ENCODE assay signal across 1 cellular context in genomic region chr17:83051423-83052240, GRCh38.
TF ChIP-seq lines count a peak whose summit lies in the region.

No MANE protein-coding gene starts in this region.

TF ChIP-seq in HepG2, 621 proteins besides CTCF, POLR2A, EP300 and RAD21 (continued from another document and continues in another):
- TF ChIP-seq MAZ (IDR thresholded peaks at IDR 0.05; ENCODE audit: borderline replicate concordance, low read depth, low read length), result peak; percentile 91
- TF ChIP-seq MAZ (CRISPR knock-in tag; IDR thresholded peaks at IDR 0.05; ENCODE audit: low read depth), result peak; percentile 95
- TF ChIP-seq MAFF (IDR thresholded peaks at IDR 0.05; ENCODE audit: low read depth, low read length), result no peak
- TF ChIP-seq GRHL1 (CRISPR knock-in tag; conservative IDR thresholded peaks at IDR 0.05), result no peak
- TF ChIP-seq ZNF670 (CRISPR knock-in tag; IDR thresholded peaks at IDR 0.05; ENCODE audit: borderline replicate concordance), result peak; percentile 94; the same call in 1 of the 2 replicates
- TF ChIP-seq ZNF354B (CRISPR knock-in tag; IDR thresholded peaks at IDR 0.05), result 0 out of 2 replicates have a peak, but pooled peaks have one; percentile 46
- peak; percentile 96 for TF ChIP-seq REPIN1 (CRISPR knock-in tag; IDR thresholded peaks at IDR 0.05; ENCODE audit: borderline replicate concordance, low read depth)
- TF ChIP-seq SKI (IDR thresholded peaks at IDR 0.05; ENCODE audit: partially characterized antibody), result peak; percentile 15
- peak; percentile 75 for TF ChIP-seq BORCS8-MEF2B (CRISPR knock-in tag; IDR thresholded peaks at IDR 0.05)
- peak; percentile 84 for TF ChIP-seq NKX3-1 (CRISPR knock-in tag; IDR thresholded peaks at IDR 0.05)
- peak; percentile 92; the same call in 1 of the 2 replicates for TF ChIP-seq ZFP90 (CRISPR knock-in tag; IDR thresholded peaks at IDR 0.05; ENCODE audit: borderline replicate concordance)
- no peak for TF ChIP-seq DNMT3B (CRISPR knock-in tag; conservative IDR thresholded peaks at IDR 0.05)
- 0 out of 2 replicates have a peak, but pooled peaks have one; percentile 86 for TF ChIP-seq ZXDC (CRISPR knock-in tag; IDR thresholded peaks at IDR 0.05)
- TF ChIP-seq ZBTB40 (IDR thresholded peaks at IDR 0.05), result no peak
- TF ChIP-seq ZBTB40 (CRISPR knock-in tag; IDR thresholded peaks at IDR 0.05), result peak; percentile 81; the same call in 1 of the 2 replicates
- TF ChIP-seq ZFP1 (CRISPR knock-in tag; IDR thresholded peaks at IDR 0.05), result no peak
- TF ChIP-seq ZNF44 (CRISPR knock-in tag; IDR thresholded peaks at IDR 0.05), result no peak
- no peak for TF ChIP-seq ZNF562 (CRISPR knock-in tag; IDR thresholded peaks at IDR 0.05; ENCODE audit: borderline replicate concordance)
- TF ChIP-seq SALL1 (CRISPR knock-in tag; IDR thresholded peaks at IDR 0.05), result peak; percentile 94
- no peak for TF ChIP-seq ZNF460 (CRISPR knock-in tag; IDR thresholded peaks at IDR 0.05; ENCODE audit: borderline replicate concordance)
- peak; percentile 37; the same call in 1 of the 2 replicates for TF ChIP-seq RAD51 (IDR thresholded peaks at IDR 0.05; ENCODE audit: borderline replicate concordance)
- TF ChIP-seq ZMYM4 (CRISPR knock-in tag; IDR thresholded peaks at IDR 0.05), result peak; percentile 89
- no peak for TF ChIP-seq PAF1 (CRISPR knock-in tag; IDR thresholded peaks at IDR 0.05)
- TF ChIP-seq SSRP1 (CRISPR knock-in tag; IDR thresholded peaks at IDR 0.05), result no peak
- peak; percentile 96 for TF ChIP-seq ZNF776 (CRISPR knock-in tag; IDR thresholded peaks at IDR 0.05)
- peak; percentile 27; the same call in 1 of the 2 replicates for TF ChIP-seq SKIL (CRISPR knock-in tag; IDR thresholded peaks at IDR 0.05; ENCODE audit: borderline replicate concordance)
- no peak for TF ChIP-seq ZNF513 (CRISPR knock-in tag; conservative IDR thresholded peaks at IDR 0.05)
- peak; percentile 76; the same call in 1 of the 2 replicates for TF ChIP-seq ZNF777 (CRISPR knock-in tag; IDR thresholded peaks at IDR 0.05)
- TF ChIP-seq ZNF704 (CRISPR knock-in tag; IDR thresholded peaks at IDR 0.05; ENCODE audit: borderline replicate concordance), result peak; percentile 96; the same call in 1 of the 2 replicates
- TF ChIP-seq ZKSCAN8 (CRISPR knock-in tag; IDR thresholded peaks at IDR 0.05; ENCODE audit: borderline replicate concordance), result no peak
- no peak for TF ChIP-seq ZNF24 (IDR thresholded peaks at IDR 0.05)
- peak; percentile 57 for TF ChIP-seq GATAD2A (CRISPR knock-in tag; IDR thresholded peaks at IDR 0.05)
- no peak for TF ChIP-seq DZIP1 (CRISPR knock-in tag; IDR thresholded peaks at IDR 0.05)
- TF ChIP-seq SNAI1 (CRISPR knock-in tag; IDR thresholded peaks at IDR 0.05; ENCODE audit: borderline replicate concordance), result no peak
- no peak; the same call in 1 of the 2 replicates for TF ChIP-seq SETDB1 (CRISPR knock-in tag; IDR thresholded peaks at IDR 0.05; ENCODE audit: borderline replicate concordance)
- no peak for TF ChIP-seq CCAR2 (optimal IDR thresholded peaks at IDR 0.05; ENCODE audit: low read depth, low read length)
- peak; percentile 99 for TF ChIP-seq MXD3 (CRISPR knock-in tag; IDR thresholded peaks at IDR 0.05)
- peak; percentile 81 for TF ChIP-seq NR2C2 (CRISPR knock-in tag; IDR thresholded peaks at IDR 0.05; ENCODE audit: borderline replicate concordance)
- peak; percentile 96 for TF ChIP-seq ZNF761 (CRISPR knock-in tag; conservative IDR thresholded peaks at IDR 0.05)
- peak; percentile 87 for TF ChIP-seq HES4 (CRISPR knock-in tag; IDR thresholded peaks at IDR 0.05; ENCODE audit: borderline replicate concordance)
